Comparison of ENCODE assay signal across 1 cellular context in the genomic region with DNA sequence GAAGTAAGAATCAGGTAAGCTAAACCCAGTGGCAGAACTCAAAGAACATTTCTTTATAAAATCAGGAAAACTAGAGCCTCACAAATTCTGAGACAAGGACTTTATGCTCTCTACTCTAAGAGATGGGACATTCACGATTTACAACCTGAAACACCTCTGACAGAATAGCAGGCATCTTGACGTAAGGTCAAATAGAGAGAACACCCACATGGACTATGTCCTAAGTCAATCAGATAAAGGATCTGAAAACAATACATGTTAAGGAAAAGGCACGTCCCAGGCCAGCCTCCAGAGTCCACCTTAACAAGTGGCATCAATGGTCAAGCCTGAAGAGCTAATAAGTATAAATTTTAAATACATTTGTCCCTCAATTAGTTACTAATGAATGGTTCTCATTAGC.
TF ChIP-seq lines count a peak whose summit lies in the region.

No MANE protein-coding gene starts in this region.

TF ChIP-seq in GM23338, 12 proteins besides CTCF, POLR2A, EP300 and RAD21 (continued from another document):
- TF ChIP-seq EZH2phosphoT487 (IDR thresholded peaks at IDR 0.05; ENCODE audit: unreplicated experiment) (no peak), ZNF331 (CRISPR knock-in tag; IDR thresholded peaks at IDR 0.05; ENCODE audit: low read depth) (no peak)
